32 cellular contexts compared by ENCODE assay signal in the genomic region with DNA sequence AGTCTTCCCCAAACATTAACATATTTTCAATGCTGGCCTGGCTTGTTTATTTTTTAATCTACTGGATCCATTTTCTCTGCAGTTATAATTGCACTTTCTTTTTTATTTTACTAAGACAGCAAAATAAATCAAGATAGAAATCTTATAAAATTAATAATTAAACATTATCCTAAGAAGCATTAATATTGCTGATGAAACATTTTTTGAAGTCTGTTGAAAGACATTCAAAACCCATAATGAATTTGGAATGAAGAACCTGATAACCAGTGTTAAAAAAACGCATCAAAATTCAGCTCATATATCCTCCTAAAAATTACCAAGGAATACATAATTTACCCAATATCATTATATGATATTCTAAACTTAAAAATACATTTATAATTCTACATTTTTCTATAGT.
"Had no signal": no experiment of that assay in that cellular context is flagged by ENCODE, and none has a peak within 500 bp of the region (broad histone marks: within the 10 kb centered on the region; RNA-seq: fewer than 3 reads in every experiment).

No MANE protein-coding gene starts in this region.

- DNase-seq: activated B cell treated with CpG ODN at 0.5 μM for 24 hours; activated CD4-positive, alpha-beta memory T cell treated with anti-CD3 and anti-CD28 coated beads, Interleukin-2, amount 10 ng/mL, durations not matched to agents 7 days and 5 days; activated CD4-positive, alpha-beta T cell treated with anti-CD3 and anti-CD28 coated beads for 48 hours; activated CD4-positive, alpha-beta T cell treated with anti-CD3 and anti-CD28 coated beads, Interleukin-2, amount 10 ng/mL, durations not matched to agents 7 days and 5 days; activated CD4-positive, alpha-beta T cell treated with anti-CD3 and anti-CD28 coated beads, Interleukin-2, amount 50 U/mL, for 48 hours; activated CD4-positive, CD25-positive, alpha-beta regulatory T cell treated with anti-CD3 and anti-CD28 coated beads, Interleukin-2, amount 50 U/mL, for 72 hours; activated CD8-positive, alpha-beta memory T cell treated with anti-CD3 and anti-CD28 coated beads for 24 hours; activated CD8-positive, alpha-beta memory T cell treated with anti-CD3 and anti-CD28 coated beads, Interleukin-2, amount 10 ng/mL, durations not matched to agents 7 days and 5 days; activated CD8-positive, alpha-beta memory T cell treated with anti-CD3 and anti-CD28 coated beads, Interleukin-2, amount 50 U/mL, for 48 hours; activated CD8-positive, alpha-beta T cell treated with anti-CD3 and anti-CD28 coated beads, Interleukin-2, amount 10 ng/mL, durations not matched to agents 7 days and 5 days; activated effector memory CD4-positive, alpha-beta T cell treated with anti-CD3 and anti-CD28 coated beads, Interleukin-2, amount 50 U/mL, for 16 hours; activated gamma-delta T cell treated with Interleukin-2 at 50 U/mL for 16 hours; activated naive CD4-positive, alpha-beta T cell; activated naive CD4-positive, alpha-beta T cell treated with anti-CD3 and anti-CD28 coated beads for 36 hours; activated naive CD4-positive, alpha-beta T cell treated with anti-CD3 and anti-CD28 coated beads, Interleukin-2, amount 50 U/mL, for 16 hours; activated naive CD8-positive, alpha-beta T cell treated with anti-CD3 and anti-CD28 coated beads for 36 hours; activated T-cell treated with anti-CD3 and anti-CD28 coated beads, Interleukin-2, amount 50 U/mL, for 24 hours; activated T-cell treated with anti-CD3 and anti-CD28 coated beads, Interleukin-2, amount 50 U/mL, for 48 hours; adrenal gland; amniotic stem cell; aorta; body of pancreas; brain microvascular endothelial cell; central memory CD4-positive, alpha-beta T cell; T-helper 2 cell; T-helper 9 cell had no signal

- H3K4me1 Mint-ChIP-seq: activated B cell treated with CpG ODN at 0.5 μM for 24 hours; activated CD4-positive, alpha-beta memory T cell treated with anti-CD3 and anti-CD28 coated beads, Interleukin-2, amount 10 ng/mL, durations not matched to agents 7 days and 5 days; activated CD4-positive, alpha-beta T cell treated with anti-CD3 and anti-CD28 coated beads, Interleukin-2, amount 10 ng/mL, durations not matched to agents 7 days and 5 days; activated CD8-positive, alpha-beta memory T cell treated with anti-CD3 and anti-CD28 coated beads, Interleukin-2, amount 10 ng/mL, durations not matched to agents 7 days and 5 days; activated naive CD8-positive, alpha-beta T cell treated with anti-CD3 and anti-CD28 coated beads for 36 hours had no signal

- H3K27me3 Mint-ChIP-seq: activated B cell treated with CpG ODN at 0.5 μM for 24 hours; activated CD4-positive, alpha-beta memory T cell treated with anti-CD3 and anti-CD28 coated beads, Interleukin-2, amount 10 ng/mL, durations not matched to agents 7 days and 5 days; activated CD4-positive, alpha-beta T cell treated with anti-CD3 and anti-CD28 coated beads, Interleukin-2, amount 10 ng/mL, durations not matched to agents 7 days and 5 days; activated CD8-positive, alpha-beta memory T cell treated with anti-CD3 and anti-CD28 coated beads, Interleukin-2, amount 10 ng/mL, durations not matched to agents 7 days and 5 days; activated naive CD8-positive, alpha-beta T cell treated with anti-CD3 and anti-CD28 coated beads for 36 hours; activated T-cell treated with anti-CD3 and anti-CD28 coated beads, Interleukin-2, amount 50 U/mL, for 24 hours had no signal

- H3K9me3 Mint-ChIP-seq: activated B cell treated with CpG ODN at 0.5 μM for 24 hours had no signal

- H3K27ac Mint-ChIP-seq: activated B cell treated with CpG ODN at 0.5 μM for 24 hours; activated CD4-positive, alpha-beta memory T cell treated with anti-CD3 and anti-CD28 coated beads, Interleukin-2, amount 10 ng/mL, durations not matched to agents 7 days and 5 days; activated CD4-positive, alpha-beta T cell treated with anti-CD3 and anti-CD28 coated beads, Interleukin-2, amount 10 ng/mL, durations not matched to agents 7 days and 5 days; activated CD8-positive, alpha-beta memory T cell treated with anti-CD3 and anti-CD28 coated beads, Interleukin-2, amount 10 ng/mL, durations not matched to agents 7 days and 5 days; activated CD8-positive, alpha-beta T cell treated with anti-CD3 and anti-CD28 coated beads, Interleukin-2, amount 10 ng/mL, durations not matched to agents 7 days and 5 days; activated naive CD4-positive, alpha-beta T cell treated with anti-CD3 and anti-CD28 coated beads for 36 hours; activated naive CD4-positive, alpha-beta T cell treated with anti-CD3 and anti-CD28 coated beads, Interleukin-2, amount 50 U/mL, for 72 hours; activated naive CD8-positive, alpha-beta T cell treated with anti-CD3 and anti-CD28 coated beads for 36 hours; activated T-cell treated with anti-CD3 and anti-CD28 coated beads, Interleukin-2, amount 50 U/mL, for 24 hours; T-helper 1 cell treated with Interleukin-12 subunit alpha and Interleukin-12 subunit beta and Interleukin-4 antibody, amounts not matched to agents 30 μg/mL and 1 μg/mL, for 36 hours; T-helper 2 cell treated with Interferon-gamma antibody and Interleukin-4, amounts not matched to agents 5 μg/mL and 100 μg/mL, for 36 hours had no signal

- H3K4me3 Mint-ChIP-seq: activated B cell treated with CpG ODN at 0.5 μM for 24 hours; activated CD4-positive, alpha-beta memory T cell treated with anti-CD3 and anti-CD28 coated beads, Interleukin-2, amount 10 ng/mL, durations not matched to agents 7 days and 5 days; activated CD4-positive, alpha-beta T cell treated with anti-CD3 and anti-CD28 coated beads, Interleukin-2, amount 10 ng/mL, durations not matched to agents 7 days and 5 days; activated CD8-positive, alpha-beta memory T cell treated with anti-CD3 and anti-CD28 coated beads, Interleukin-2, amount 10 ng/mL, durations not matched to agents 7 days and 5 days; activated CD8-positive, alpha-beta T cell treated with anti-CD3 and anti-CD28 coated beads, Interleukin-2, amount 10 ng/mL, durations not matched to agents 7 days and 5 days; activated naive CD4-positive, alpha-beta T cell treated with anti-CD3 and anti-CD28 coated beads for 36 hours; activated naive CD8-positive, alpha-beta T cell treated with anti-CD3 and anti-CD28 coated beads for 36 hours; activated T-cell treated with anti-CD3 and anti-CD28 coated beads, Interleukin-2, amount 50 U/mL, for 24 hours; T-helper 1 cell treated with Interleukin-12 subunit alpha and Interleukin-12 subunit beta and Interleukin-4 antibody, amounts not matched to agents 30 μg/mL and 1 μg/mL, for 36 hours; T-helper 2 cell treated with Interferon-gamma antibody and Interleukin-4, amounts not matched to agents 5 μg/mL and 100 μg/mL, for 36 hours had no signal

- ATAC-seq: activated CD8-positive, alpha-beta memory T cell treated with anti-CD3 and anti-CD28 coated beads, Interleukin-2, amount 10 ng/mL, durations not matched to agents 7 days and 5 days; activated CD8-positive, alpha-beta T cell treated with anti-CD3 and anti-CD28 coated beads, Interleukin-2, amount 10 ng/mL, durations not matched to agents 7 days and 5 days; activated naive CD4-positive, alpha-beta T cell treated with anti-CD3 and anti-CD28 coated beads, Interleukin-2, amount 50 U/mL, for 72 hours; body of pancreas had no signal

- H3K36me3 Mint-ChIP-seq: activated CD8-positive, alpha-beta memory T cell treated with anti-CD3 and anti-CD28 coated beads, Interleukin-2, amount 10 ng/mL, durations not matched to agents 7 days and 5 days; activated naive CD4-positive, alpha-beta T cell treated with anti-CD3 and anti-CD28 coated beads, Interleukin-2, amount 50 U/mL, for 72 hours; activated naive CD8-positive, alpha-beta T cell treated with anti-CD3 and anti-CD28 coated beads for 36 hours had no signal

- FAIRE-seq: astrocyte had no signal

- H3K36me3 ChIP-seq: adrenal gland, brain microvascular endothelial cell, breast epithelium had no signal

- H3K27ac ChIP-seq: adrenal gland, body of pancreas, brain microvascular endothelial cell, breast epithelium, VCaP had no signal

- H3K27me3 ChIP-seq: adrenal gland, body of pancreas, brain microvascular endothelial cell, breast epithelium had no signal

- H3K4me1 ChIP-seq: adrenal gland, body of pancreas, breast epithelium had no signal

- H3K9me3 ChIP-seq: adrenal gland, body of pancreas, breast epithelium had no signal

- H3K4me3 ChIP-seq: adrenal gland, body of pancreas, breast epithelium had no signal
